In the genomic region with DNA sequence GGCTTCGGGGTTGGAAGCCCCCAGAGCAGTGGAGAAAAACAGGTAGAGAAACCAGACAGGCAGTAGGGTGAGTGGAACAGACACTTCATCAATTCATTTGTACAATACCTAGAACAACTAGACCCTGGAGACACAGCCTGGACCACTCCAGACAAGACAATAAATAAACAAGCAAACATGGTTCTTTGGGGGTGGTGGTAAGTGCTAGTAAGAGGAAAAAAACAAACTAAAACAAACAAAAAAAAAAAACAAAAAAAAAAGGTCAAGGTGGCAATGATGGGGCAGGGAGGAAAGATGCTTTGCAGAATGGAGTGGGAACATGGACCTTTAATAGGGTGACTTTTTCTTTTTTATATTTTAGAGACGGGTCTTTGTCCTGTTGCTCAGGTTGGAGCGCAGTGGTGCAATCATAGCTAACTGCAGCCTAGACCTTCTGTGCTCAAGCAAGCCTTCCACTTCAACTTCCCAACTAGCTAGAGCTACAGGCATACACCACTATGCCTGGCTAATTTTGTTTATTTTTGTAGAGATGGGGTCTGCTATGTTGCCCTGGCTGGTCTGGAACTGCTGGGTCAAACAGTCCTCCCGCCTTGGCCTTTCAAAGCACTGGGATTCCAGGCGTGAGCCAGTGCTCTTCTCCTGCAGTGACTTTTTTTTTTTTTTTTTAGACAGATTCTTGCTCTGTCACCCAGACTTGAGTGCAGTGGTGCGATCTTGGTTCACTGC, we compare ENCODE assay signal across 8 cellular contexts. TPM values are rescaled to one million over a fixed set of nuclear protein-coding genes. Genes with fewer than 3 reads are reported as not detected.
DNase-seq lines count a peak whose midpoint lies in the region; ATAC-seq and TF ChIP-seq lines count a peak whose summit lies in the region.

No MANE protein-coding gene starts in this region.

- ATAC-seq in CD8-positive, alpha-beta T cell, result no peak
- ATAC-seq in HG02884 (IDR thresholded peaks at IDR 0.05; ENCODE audit: unreplicated experiment) (no peak), GM21619 (IDR thresholded peaks at IDR 0.05; ENCODE audit: unreplicated experiment) (no peak)

- H3K27me3 Mint-ChIP-seq in CD8-positive, alpha-beta T cell (ENCODE audit: low read depth), result no peaks in the 10 kb centered on the region

- peak overlapping the region; percentile 98 for H3K27ac Mint-ChIP-seq in CD8-positive, alpha-beta T cell

- H2AFZ ChIP-seq in osteoblast (ENCODE audit: low read length), result no peak overlapping the region

- H3K4me3 Mint-ChIP-seq in CD8-positive, alpha-beta T cell, result peak overlapping the region; percentile 81

- H3K36me3 ChIP-seq in CD8-positive, alpha-beta T cell (ENCODE audit: insufficient read depth, low read length), result no peaks in the 10 kb centered on the region
- H3K36me3 ChIP-seq in NT2/D1 (ENCODE audit: insufficient read depth, insufficient read length, low read length) (peaks cover 14% of the 10 kb centered on the region), endocrine pancreas (ENCODE audit: control insufficient read depth, insufficient read depth, low read length) (no peaks in the 10 kb centered on the region), osteoblast (ENCODE audit: insufficient read depth, low read length) (peaks cover 1% of the 10 kb centered on the region)

- H3K4me3 ChIP-seq in CD8-positive, alpha-beta T cell (ENCODE audit: low read depth, low read length), result peak overlapping the region; percentile 99
- peak overlapping the region; percentile 72 for H3K4me3 ChIP-seq in NT2/D1 (ENCODE audit: insufficient read length, low read depth)
- H3K4me3 ChIP-seq in endocrine pancreas (ENCODE audit: control insufficient read depth, insufficient read depth, low read length), result peak overlapping the region; percentile 25
- H3K4me3 ChIP-seq in osteoblast (ENCODE audit: insufficient read depth, low read length), result peak overlapping the region; percentile 98

- CTCF ChIA-PET in CD8-positive, alpha-beta T cell (lab: Charles Lee), result interaction anchor here (2.7 to 11.3 kb wide), 5 partner anchors 9 to 57 kb away, joined by 12 to 396 read pairs (median 49); partner anchors contain the start of genes GET3, HOOK2 and THSD8

- H4K20me1 ChIP-seq in osteoblast (ENCODE audit: insufficient read depth, low read length), result peaks cover 12% of the 10 kb centered on the region

- H3K27ac ChIP-seq in CD8-positive, alpha-beta T cell (ENCODE audit: low read depth, low read length), result peak overlapping the region; percentile 100
- peak overlapping the region; percentile 92 for H3K27ac ChIP-seq in osteoblast (ENCODE audit: low read depth, low read length)

- intact Hi-C loops in CD8-positive, alpha-beta T cell (cut with DNase I, micrococcal nuclease), result loop anchor here (5.0 kb wide), 3 partner anchors 112 to 1588 kb away; partner anchors contain the start of genes ADGRE5 (in 1 of the 2) and DHPS (in 1 of the 2)

- peaks cover 32% of the 10 kb centered on the region for H3K4me1 Mint-ChIP-seq in CD8-positive, alpha-beta T cell (ENCODE audit: low read depth)

- POLR2A ChIA-PET in CD8-positive, alpha-beta T cell (lab: Charles Lee), result interaction anchor here (0.6 to 9.7 kb wide), 2 partner anchors 12 to 18 kb away, joined by 3 to 215 read pairs; partner anchors contain the start of gene HOOK2

- peak in 1 of 7 experiments; percentile 26 for DNase-seq in CD8-positive, alpha-beta T cell
- DNase-seq in NT2/D1 (ENCODE audit: low read depth, low spot score) (no peak), osteoblast (ENCODE audit: insufficient read length, low spot score, missing footprints) (no peak), NCI-H510A treated with DMSO at 0.1 percent for 48 hours (lab: John Stamatoyannopoulos, UW) (no peak), COLO829 (ENCODE audit: low spot score) (no peak)

- H3K9me3 ChIP-seq in CD8-positive, alpha-beta T cell (ENCODE audit: low read length), result no peaks in the 10 kb centered on the region
- no peaks in the 10 kb centered on the region for H3K9me3 ChIP-seq in NT2/D1 (ENCODE audit: insufficient read depth, low read length)
- H3K9me3 ChIP-seq in endocrine pancreas (ENCODE audit: control insufficient read depth, low read length), result no peaks in the 10 kb centered on the region
- H3K9me3 ChIP-seq in osteoblast (ENCODE audit: low read depth, low read length), result no peaks in the 10 kb centered on the region

- peak overlapping the region; percentile 88 for H3K4me2 ChIP-seq in osteoblast (ENCODE audit: insufficient read depth, low read length)

- no peak for TF ChIP-seq CTCF in CD8-positive, alpha-beta T cell (IDR thresholded peaks at IDR 0.05)
- TF ChIP-seq CTCF in osteoblast (IDR thresholded peaks at IDR 0.05; ENCODE audit: extremely low read depth, low read depth, low read length), result no peak

- H3K27me3 ChIP-seq in CD8-positive, alpha-beta T cell (ENCODE audit: insufficient read depth, low read length), result no peaks in the 10 kb centered on the region
- H3K27me3 ChIP-seq in NT2/D1 (ENCODE audit: insufficient read depth, insufficient read length) (peaks cover 25% of the 10 kb centered on the region), endocrine pancreas (ENCODE audit: control insufficient read depth, insufficient read depth, low read length) (no peaks in the 10 kb centered on the region), osteoblast (ENCODE audit: insufficient read depth, low read length) (no peaks in the 10 kb centered on the region)

- H3K9me3 Mint-ChIP-seq in CD8-positive, alpha-beta T cell, result no peaks in the 10 kb centered on the region

- H3K79me2 ChIP-seq in osteoblast (ENCODE audit: insufficient read depth, low read length), result peaks cover 21% of the 10 kb centered on the region

- H3K36me3 Mint-ChIP-seq in CD8-positive, alpha-beta T cell, result peaks cover 16% of the 10 kb centered on the region

- peaks cover 35% of the 10 kb centered on the region for H3K4me1 ChIP-seq in CD8-positive, alpha-beta T cell (ENCODE audit: insufficient read depth, low read length)
- H3K4me1 ChIP-seq in NT2/D1 (ENCODE audit: insufficient read depth, insufficient read length) (peaks cover 13% of the 10 kb centered on the region), endocrine pancreas (ENCODE audit: control insufficient read depth, insufficient read depth, low read length) (peaks cover 6% of the 10 kb centered on the region), osteoblast (ENCODE audit: insufficient read depth, low read length) (peaks cover 16% of the 10 kb centered on the region)

- H3K9ac ChIP-seq in NT2/D1 (ENCODE audit: insufficient read length, low read depth), result peak overlapping the region; percentile 95
- peak overlapping the region; percentile 70 for H3K9ac ChIP-seq in endocrine pancreas (ENCODE audit: control insufficient read depth, insufficient read depth, low read length)

RNA-seq across cellular contexts. Expression of gene JUNB, which starts 3.1 kb away (rescaled TPM):
- total RNA-seq in CD8-positive, alpha-beta T cell, result 1,000 to 10,000 TPM; 2,704 to 2,791 TPM
- 85.5 and 93.0 TPM in 2 replicates for total RNA-seq in osteoblast

RNA-seq across cellular contexts. Expression of gene PRDX2, which starts 7.2 kb away (rescaled TPM):
- 10 to 100 TPM; 57.5 to 59.1 TPM for total RNA-seq in CD8-positive, alpha-beta T cell
- 155 and 156 TPM in 2 replicates for total RNA-seq in osteoblast

RNA-seq across cellular contexts. Expression of gene THSD8, which starts 7.5 kb away (rescaled TPM):
- under 1 TPM in 1 of 2 experiments, not detected in 1; 0.79 TPM for total RNA-seq in CD8-positive, alpha-beta T cell
- 0.29 TPM in 1 of 2 replicates, not detected in the other for total RNA-seq in osteoblast

RNA-seq across cellular contexts. Expression of gene RNASEH2A, which starts 12.0 kb away (rescaled TPM):
- total RNA-seq in CD8-positive, alpha-beta T cell, result 1 to 10 TPM; 1.3 to 2.2 TPM
- total RNA-seq in osteoblast, result 7.6 and 8.3 TPM in 2 replicates

RNA-seq across cellular contexts. Expression of gene HOOK2, which starts 19.0 kb away (rescaled TPM):
- 10 to 100 TPM; 13.2 to 13.6 TPM for total RNA-seq in CD8-positive, alpha-beta T cell
- 16.8 and 21.7 TPM in 2 replicates for total RNA-seq in osteoblast

Comparison
In these comparisons a context has a peak if more than half of its experiments do, and no peak if none do; other contexts are left out.
1. H3K4me3 ChIP-seq: peak in every context shown above with its lines; median percentile 99 in CD8-positive, alpha-beta T cell; 98 in osteoblast; 72 in NT2/D1; 25 in endocrine pancreas.
2. RNA of gene JUNB, which starts 3.1 kb away (total RNA-seq): 2,704 to 2,791 TPM in CD8-positive, alpha-beta T cell; 85.5 to 93.0 TPM in osteoblast; every median in the first group is over 10 times any median in the second.